In the genomic region with DNA sequence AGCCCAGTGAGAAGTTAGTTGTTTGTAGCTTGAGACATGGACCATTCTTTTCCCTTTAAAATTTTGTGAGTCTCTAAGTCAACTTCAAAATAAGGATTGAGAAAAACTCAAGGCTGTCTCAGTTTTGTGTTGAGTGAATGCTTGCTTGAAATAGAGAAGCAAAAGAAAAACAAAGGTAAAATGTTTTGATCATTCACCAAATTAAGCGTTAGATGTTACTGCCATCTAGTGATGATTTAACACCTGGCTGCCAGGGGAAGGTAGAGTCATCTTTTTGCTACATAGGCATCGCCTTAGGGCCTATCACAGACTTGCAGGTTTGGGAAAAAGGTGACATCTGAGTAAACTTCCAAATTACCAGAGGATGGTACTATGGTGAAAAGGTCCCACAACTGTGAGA, we compare ENCODE assay signal across 11 cellular contexts.
DNase-seq lines count a peak whose midpoint lies in the region; ATAC-seq, FAIRE-seq and TF ChIP-seq lines count a peak whose summit lies in the region.
"Had no signal": no experiment of that assay in that cellular context is flagged by ENCODE, and none has a peak within 500 bp of the region (broad histone marks: within the 10 kb centered on the region; RNA-seq: fewer than 3 reads in every experiment).

No MANE protein-coding gene starts in this region.

- no peaks in the 10 kb centered on the region for H3K9me3 Mint-ChIP-seq in GM23338

- ATAC-seq in GM23338 (peak; percentile 74), PC-3 (peak; percentile 70), GM18907 (IDR thresholded peaks at IDR 0.05; ENCODE audit: unreplicated experiment) (no peak), GM18868 (IDR thresholded peaks at IDR 0.05; ENCODE audit: unreplicated experiment) (no peak)
- ATAC-seq: natural killer cell treated with Interleukin-12 subunit alpha and Interleukin-12 subunit beta and Interleukin-15 and Interleukin-18, amount 100 ng/mL, for 72 hours had no signal

- H4K20me1 ChIP-seq in GM23338 (replicated peaks; ENCODE audit: insufficient read depth) (no peaks in the 10 kb centered on the region), PC-3 (ENCODE audit: low read length) (no peaks in the 10 kb centered on the region)

- no peaks in the 10 kb centered on the region for H3K27me3 ChIP-seq in GM23338 (ENCODE audit: insufficient read depth)
- H3K27me3 ChIP-seq in PC-3 (ENCODE audit: low read length), result peaks cover 67% of the 10 kb centered on the region

- H3F3A ChIP-seq in GM23338 (replicated peaks; ENCODE audit: low read depth) (no peaks in the 10 kb centered on the region), PC-3 (ENCODE audit: low read length, unreplicated experiment) (no peaks in the 10 kb centered on the region)

- POLR2A ChIA-PET in PC-3 (lab: Charles Lee; ENCODE audit: unreplicated experiment), result no interaction called here

- H3K9me3 ChIP-seq in PC-3 (ENCODE audit: low read length), result no peaks in the 10 kb centered on the region

- no peaks in the 10 kb centered on the region for H3K9me2 ChIP-seq in GM23338 (ENCODE audit: insufficient read depth)
- no peaks in the 10 kb centered on the region for H3K9me2 ChIP-seq in PC-3 (replicated peaks; ENCODE audit: low read length)

- H3K4me1 ChIP-seq in GM23338 (ENCODE audit: insufficient read depth) (no peaks in the 10 kb centered on the region), PC-3 (ENCODE audit: insufficient read depth, low read length) (no peaks in the 10 kb centered on the region)

- BruUV-seq in PC-3 (replicated peaks; lab: Mats Ljungman, UMichigan), result no TSS peak

- H3K4me3 ChIP-seq in GM23338, result no peak overlapping the region
- H3K4me3 ChIP-seq in PC-3 (ENCODE audit: low read length), result no peak overlapping the region

- no peak for DNase-seq in D721Med (ENCODE audit: insufficient read length, low spot score)
- peak; percentile 56 for DNase-seq in GM23338 (ENCODE audit: low spot score)
- peak; percentile 55 for DNase-seq in PC-3
- peak; percentile 44 for DNase-seq in iPS-NIHi7 (ENCODE audit: extremely low spot score)
- DNase-seq in nucleus accumbens (lab: John Stamatoyannopoulos, UW), result no peak
- DNase-seq in NCI-H2196 (lab: John Stamatoyannopoulos, UW; ENCODE audit: unreplicated experiment), result no peak
- DNase-seq: activated CD4-positive, alpha-beta T cell treated with anti-CD3 and anti-CD28 coated beads, Interleukin-2, amount 10 ng/mL, durations not matched to agents 24 days and 14 days; EL had no signal

- no peak overlapping the region for H2AFZ ChIP-seq in GM23338
- H2AFZ ChIP-seq in PC-3 (ENCODE audit: low read length), result 0 out of 2 replicates have a peak overlapping the region, but pooled peaks have one; percentile 19

- H3K4me1 Mint-ChIP-seq in GM23338, result peaks cover 14% of the 10 kb centered on the region
- H3K4me1 Mint-ChIP-seq: activated CD4-positive, alpha-beta T cell treated with anti-CD3 and anti-CD28 coated beads, Interleukin-2, amount 10 ng/mL, durations not matched to agents 24 days and 14 days had no signal

- FAIRE-seq in D721Med (lab: Jason Lieb, UNC), result no peak

- no peak overlapping the region for H3K27ac Mint-ChIP-seq in GM23338
- H3K27ac Mint-ChIP-seq: activated CD4-positive, alpha-beta T cell treated with anti-CD3 and anti-CD28 coated beads, Interleukin-2, amount 10 ng/mL, durations not matched to agents 24 days and 14 days; natural killer cell treated with Interleukin-12 subunit alpha and Interleukin-12 subunit beta and Interleukin-15 and Interleukin-18, amount 100 ng/mL, for 72 hours had no signal

- no peaks in the 10 kb centered on the region for H3K36me3 ChIP-seq in GM23338 (ENCODE audit: insufficient read depth)
- no peaks in the 10 kb centered on the region for H3K36me3 ChIP-seq in PC-3 (ENCODE audit: low read depth, low read length)

- H3K27me3 Mint-ChIP-seq in GM23338 (ENCODE audit: insufficient read depth, low read depth, poor library complexity), result no peaks in the 10 kb centered on the region

- H3K36me3 Mint-ChIP-seq in GM23338 (ENCODE audit: low read depth), result no peaks in the 10 kb centered on the region
- H3K36me3 Mint-ChIP-seq: natural killer cell treated with Interleukin-12 subunit alpha and Interleukin-12 subunit beta and Interleukin-15 and Interleukin-18, amount 100 ng/mL, for 72 hours had no signal

- H3K79me2 ChIP-seq in GM23338 (replicated peaks; ENCODE audit: insufficient read depth), result no peaks in the 10 kb centered on the region
- H3K79me2 ChIP-seq in PC-3 (ENCODE audit: low read length), result no peaks in the 10 kb centered on the region

- H3K27ac ChIP-seq in GM23338 (ENCODE audit: low read depth) (no peak overlapping the region), PC-3 (ENCODE audit: low read length) (no peak overlapping the region)

- no peak overlapping the region for H3K4me3 Mint-ChIP-seq in GM23338
- H3K4me3 Mint-ChIP-seq: activated CD4-positive, alpha-beta T cell treated with anti-CD3 and anti-CD28 coated beads, Interleukin-2, amount 10 ng/mL, durations not matched to agents 24 days and 14 days; natural killer cell treated with Interleukin-12 subunit alpha and Interleukin-12 subunit beta and Interleukin-15 and Interleukin-18, amount 100 ng/mL, for 72 hours had no signal

- intact Hi-C loops in PC-3 (cut with micrococcal nuclease), result loop anchor here (1.0 to 10.0 kb wide), 3 partner anchors 90 to 298 kb away; no protein-coding TSS in a partner anchor

- CTCF ChIA-PET in PC-3 (lab: Charles Lee), result interaction anchor here (0.5 to 0.6 kb wide), 2 partner anchors 75 to 495 kb away, joined by 3 read pairs; no protein-coding TSS in a partner anchor

- H3K4me2 ChIP-seq in GM23338 (no peak overlapping the region), PC-3 (ENCODE audit: low read length) (no peak overlapping the region)

- H3K9ac ChIP-seq in PC-3 (ENCODE audit: low read length), result no peak overlapping the region

- peak; percentile 23 for TF ChIP-seq CTCF in D721Med (IDR thresholded peaks at IDR 0.05; ENCODE audit: insufficient read depth, missing control alignments)
- peak; percentile 66 to 72 for TF ChIP-seq CTCF in GM23338 (conservative IDR thresholded peaks at IDR 0.05; ENCODE audit: low read depth in 2 of 2)
- TF ChIP-seq CTCF in PC-3 (conservative IDR thresholded peaks at IDR 0.05; ENCODE audit: low read depth, low read length), result peak; percentile 80

TF ChIP-seq in GM23338, 12 proteins besides CTCF, POLR2A, EP300 and RAD21 (continues in another document):
- no peak for TF ChIP-seq CREB1 (CRISPR knock-in tag; IDR thresholded peaks at IDR 0.05; ENCODE audit: low read depth)
- no peak for TF ChIP-seq NANOG (IDR thresholded peaks at IDR 0.05; ENCODE audit: borderline replicate concordance)
- TF ChIP-seq POLR2AphosphoS5 (IDR thresholded peaks at IDR 0.05; ENCODE audit: low read depth), result no peak
- no peak for TF ChIP-seq JUNB (IDR thresholded peaks at IDR 0.05; ENCODE audit: unreplicated experiment)
- no peak for TF ChIP-seq ZNF114 (CRISPR knock-in tag; IDR thresholded peaks at IDR 0.05)
- TF ChIP-seq, protein P1, sequence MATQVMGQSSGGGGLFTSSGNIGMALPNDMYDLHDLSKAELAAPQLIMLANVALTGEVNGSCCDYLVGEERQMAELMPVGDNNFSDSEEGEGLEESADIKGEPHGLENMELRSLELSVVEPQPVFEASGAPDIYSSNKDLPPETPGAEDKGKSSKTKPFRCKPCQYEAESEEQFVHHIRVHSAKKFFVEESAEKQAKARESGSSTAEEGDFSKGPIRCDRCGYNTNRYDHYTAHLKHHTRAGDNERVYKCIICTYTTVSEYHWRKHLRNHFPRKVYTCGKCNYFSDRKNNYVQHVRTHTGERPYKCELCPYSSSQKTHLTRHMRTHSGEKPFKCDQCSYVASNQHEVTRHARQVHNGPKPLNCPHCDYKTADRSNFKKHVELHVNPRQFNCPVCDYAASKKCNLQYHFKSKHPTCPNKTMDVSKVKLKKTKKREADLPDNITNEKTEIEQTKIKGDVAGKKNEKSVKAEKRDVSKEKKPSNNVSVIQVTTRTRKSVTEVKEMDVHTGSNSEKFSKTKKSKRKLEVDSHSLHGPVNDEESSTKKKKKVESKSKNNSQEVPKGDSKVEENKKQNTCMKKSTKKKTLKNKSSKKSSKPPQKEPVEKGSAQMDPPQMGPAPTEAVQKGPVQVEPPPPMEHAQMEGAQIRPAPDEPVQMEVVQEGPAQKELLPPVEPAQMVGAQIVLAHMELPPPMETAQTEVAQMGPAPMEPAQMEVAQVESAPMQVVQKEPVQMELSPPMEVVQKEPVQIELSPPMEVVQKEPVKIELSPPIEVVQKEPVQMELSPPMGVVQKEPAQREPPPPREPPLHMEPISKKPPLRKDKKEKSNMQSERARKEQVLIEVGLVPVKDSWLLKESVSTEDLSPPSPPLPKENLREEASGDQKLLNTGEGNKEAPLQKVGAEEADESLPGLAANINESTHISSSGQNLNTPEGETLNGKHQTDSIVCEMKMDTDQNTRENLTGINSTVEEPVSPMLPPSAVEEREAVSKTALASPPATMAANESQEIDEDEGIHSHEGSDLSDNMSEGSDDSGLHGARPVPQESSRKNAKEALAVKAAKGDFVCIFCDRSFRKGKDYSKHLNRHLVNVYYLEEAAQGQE (IDR thresholded peaks at IDR 0.05; ENCODE audit: unreplicated experiment), result no peak
- TF ChIP-seq, protein P2, sequence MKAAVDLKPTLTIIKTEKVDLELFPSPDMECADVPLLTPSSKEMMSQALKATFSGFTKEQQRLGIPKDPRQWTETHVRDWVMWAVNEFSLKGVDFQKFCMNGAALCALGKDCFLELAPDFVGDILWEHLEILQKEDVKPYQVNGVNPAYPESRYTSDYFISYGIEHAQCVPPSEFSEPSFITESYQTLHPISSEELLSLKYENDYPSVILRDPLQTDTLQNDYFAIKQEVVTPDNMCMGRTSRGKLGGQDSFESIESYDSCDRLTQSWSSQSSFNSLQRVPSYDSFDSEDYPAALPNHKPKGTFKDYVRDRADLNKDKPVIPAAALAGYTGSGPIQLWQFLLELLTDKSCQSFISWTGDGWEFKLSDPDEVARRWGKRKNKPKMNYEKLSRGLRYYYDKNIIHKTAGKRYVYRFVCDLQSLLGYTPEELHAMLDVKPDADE (IDR thresholded peaks at IDR 0.05), result no peak
- no peak for TF ChIP-seq STAT1 (IDR thresholded peaks at IDR 0.05; ENCODE audit: unreplicated experiment)
- TF ChIP-seq ZNF331 (CRISPR knock-in tag; IDR thresholded peaks at IDR 0.05; ENCODE audit: low read depth), result no peak

Comparison
In these comparisons a context has a peak if more than half of its experiments do, and no peak if none do; other contexts are left out.
1. DNase-seq: peak in GM23338 (single experiment), PC-3 (single experiment) and iPS-NIHi7 (single experiment); none in D721Med (single experiment), nucleus accumbens (0 of 56) and NCI-H2196 (single experiment).
2. CTCF ChIP-seq: peak in every context shown above with its lines; median percentile 80 in PC-3; 69 in GM23338; 23 in D721Med.
3. ATAC-seq: peak in GM23338 (single experiment) and PC-3 (single experiment); none in GM18907 (single experiment) and GM18868 (single experiment).